In the genomic region with DNA sequence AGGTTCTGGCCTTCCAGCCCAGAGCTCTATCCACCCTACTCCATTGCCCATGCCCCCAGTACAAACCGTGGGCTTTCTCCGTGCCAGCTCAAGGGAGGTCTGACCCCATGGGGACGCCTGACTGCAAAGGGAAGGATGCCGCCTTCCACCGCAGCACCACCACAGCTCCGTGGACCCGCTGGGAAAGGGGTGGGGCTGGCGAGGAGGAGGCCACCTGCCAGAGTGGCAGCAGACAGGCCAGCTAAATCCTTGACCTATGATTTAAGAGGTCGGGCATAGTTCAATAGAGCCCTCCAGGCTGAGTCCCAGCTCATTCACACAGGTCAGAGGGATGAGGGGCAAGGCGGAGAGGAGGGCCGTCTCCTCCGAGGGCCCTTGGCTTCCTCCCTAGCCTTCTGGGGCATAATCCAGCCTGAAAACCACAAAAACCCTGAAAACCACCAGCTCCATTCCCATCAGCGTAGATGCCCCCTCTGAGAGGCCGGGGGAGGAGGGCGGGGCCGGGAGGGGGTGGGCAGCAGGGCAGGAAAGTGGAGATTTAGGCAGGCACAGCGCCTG, we compare ENCODE assay signal across 11 cellular contexts. TPM values are rescaled to one million over a fixed set of nuclear protein-coding genes. Genes with fewer than 3 reads are reported as not detected.
DNase-seq lines count a peak whose midpoint lies in the region; ATAC-seq, FAIRE-seq and TF ChIP-seq lines count a peak whose summit lies in the region.
"Had no signal": no experiment of that assay in that cellular context is flagged by ENCODE, and none has a peak within 500 bp of the region (broad histone marks: within the 10 kb centered on the region; RNA-seq: fewer than 3 reads in every experiment).

No MANE protein-coding gene starts in this region.

- no peaks in the 10 kb centered on the region for H3K36me3 Mint-ChIP-seq in stimulated activated effector memory CD8-positive, alpha-beta T cell treated with anti-CD3 and anti-CD28 coated beads, Interleukin-12 subunit alpha, Interleukin-12 subunit beta, amount 100 ng/mL, for 72 hours

- ATAC-seq in stimulated activated effector memory CD8-positive, alpha-beta T cell treated with anti-CD3 and anti-CD28 coated beads, Interleukin-12 subunit alpha, Interleukin-12 subunit beta, amount 100 ng/mL, for 72 hours: no peak
- ATAC-seq in HG03108 (IDR thresholded peaks at IDR 0.05; ENCODE audit: unreplicated experiment): no peak

- TF ChIP-seq CTCF in WERI-Rb-1 (IDR thresholded peaks at IDR 0.05; ENCODE audit: low read depth, low read length) (no peak), kidney (IDR thresholded peaks at IDR 0.05; ENCODE audit: borderline replicate concordance, extremely low read depth, insufficient read depth) (no peak)

- H3K27ac Mint-ChIP-seq in stimulated activated effector memory CD8-positive, alpha-beta T cell treated with anti-CD3 and anti-CD28 coated beads, Interleukin-12 subunit alpha, Interleukin-12 subunit beta, amount 100 ng/mL, for 72 hours: peak overlapping the region; percentile 65

- DNase-seq in NCI-H1417 (lab: John Stamatoyannopoulos, UW) (peak in 2 of 3 experiments; percentile 59 to 74), NCI-H1417 treated with DMSO at 0.1 percent for 48 hours (lab: John Stamatoyannopoulos, UW) (no peak), WERI-Rb-1 (peak; percentile 69), kidney (peak; percentile 61), NCI-H1105 treated with DMSO at 0.1 percent for 48 hours (lab: John Stamatoyannopoulos, UW) (no peak)
- DNase-seq in stimulated activated effector memory CD8-positive, alpha-beta T cell treated with anti-CD3 and anti-CD28 coated beads, Interleukin-12 subunit alpha, Interleukin-12 subunit beta, amount 100 ng/mL, for 72 hours (ENCODE audit: low spot score in 2 of 2): no peak
- DNase-seq in activated CD8-positive, alpha-beta memory T cell treated with anti-CD3 and anti-CD28 coated beads, Interleukin-2, amount 50 U/mL, for 4 hours: no peak
- DNase-seq: KBM-7 had no signal

- H3K4me1 Mint-ChIP-seq in stimulated activated effector memory CD8-positive, alpha-beta T cell treated with anti-CD3 and anti-CD28 coated beads, Interleukin-12 subunit alpha, Interleukin-12 subunit beta, amount 100 ng/mL, for 72 hours: peaks cover 6% of the 10 kb centered on the region

- H3K4me1 ChIP-seq in kidney (ENCODE audit: control insufficient read depth in 1 of 2, insufficient read depth in 1 of 2, low read depth in 1 of 2, low read length in 2 of 2): peaks cover 0 to 20% of the 10 kb centered on the region in 2 donors

- no peak for FAIRE-seq in kidney (lab: Jason Lieb, UNC)
- FAIRE-seq: A204.1 had no signal

- H3K4me3 Mint-ChIP-seq in stimulated activated effector memory CD8-positive, alpha-beta T cell treated with anti-CD3 and anti-CD28 coated beads, Interleukin-12 subunit alpha, Interleukin-12 subunit beta, amount 100 ng/mL, for 72 hours: peak overlapping the region; percentile 29

- H3K9me3 Mint-ChIP-seq in stimulated activated effector memory CD8-positive, alpha-beta T cell treated with anti-CD3 and anti-CD28 coated beads, Interleukin-12 subunit alpha, Interleukin-12 subunit beta, amount 100 ng/mL, for 72 hours: no peaks in the 10 kb centered on the region

- H3K9me3 ChIP-seq in WERI-Rb-1 (ENCODE audit: severe bottlenecking): no peaks in the 10 kb centered on the region
- no peaks in the 10 kb centered on the region for H3K9me3 ChIP-seq in kidney (ENCODE audit: control insufficient read depth in 1 of 2, low read length in 2 of 2)

- H3K4me3 ChIP-seq in WERI-Rb-1 (ENCODE audit: low read depth, low read length): peak overlapping the region; percentile 55
- peak overlapping the region in 1 of 2 donors; percentile 49 for H3K4me3 ChIP-seq in kidney (ENCODE audit: low read length in 2 of 2)

- H3K27ac ChIP-seq in WERI-Rb-1 (peak overlapping the region; percentile 76), kidney (ENCODE audit: low read depth in 2 of 2, low read length in 2 of 2) (peak overlapping the region; percentile 60 to 71)

- H3K36me3 ChIP-seq in WERI-Rb-1: no peaks in the 10 kb centered on the region
- no peaks in the 10 kb centered on the region for H3K36me3 ChIP-seq in kidney (ENCODE audit: control insufficient read depth in 1 of 2, insufficient read depth in 2 of 2, low read length in 2 of 2)

- H3K27me3 ChIP-seq in WERI-Rb-1 (ENCODE audit: insufficient read depth, low read depth, severe bottlenecking): no peaks in the 10 kb centered on the region

- intact Hi-C loops in kidney (cut with DNase I): no loop called here

- H3K9ac ChIP-seq in kidney (ENCODE audit: low read length in 2 of 2): peak overlapping the region in 1 of 2 donors; percentile 10

RNA-seq across cellular contexts. Expression of a gene that starts 14.9 kb away (rescaled TPM):
- 6.1 TPM for total RNA-seq in kidney
- 3.1 TPM for polyA plus RNA-seq in kidney (ENCODE audit: insufficient read depth, low read depth, low replicate concordance)

RNA-seq across cellular contexts. Expression of a gene that starts 24.5 kb away (rescaled TPM):
- not detected for total RNA-seq in kidney
- polyA plus RNA-seq in kidney (ENCODE audit: insufficient read depth, low read depth, low replicate concordance): not detected
- total RNA-seq: lung microvascular endothelial cell had no signal

RNA-seq across cellular contexts. Expression of a gene that starts 43.9 kb away (rescaled TPM):
- total RNA-seq in kidney: 88.4 TPM
- 29.1 TPM for polyA plus RNA-seq in kidney (ENCODE audit: insufficient read depth, low read depth, low replicate concordance)

Comparison
In these comparisons a context has a peak if more than half of its experiments do, and no peak if none do; other contexts are left out.
1. DNase-seq: peak in NCI-H1417 (2 of 3), WERI-Rb-1 (single experiment) and kidney (single experiment); none in NCI-H1417 treated with DMSO at 0.1 percent for 48 hours (single experiment), stimulated activated effector memory CD8-positive, alpha-beta T cell treated with anti-CD3 and anti-CD28 coated beads, Interleukin-12 subunit alpha, Interleukin-12 subunit beta, amount 100 ng/mL, for 72 hours (0 of 2), NCI-H1105 treated with DMSO at 0.1 percent for 48 hours (single experiment) and activated CD8-positive, alpha-beta memory T cell treated with anti-CD3 and anti-CD28 coated beads, Interleukin-2, amount 50 U/mL, for 4 hours (single experiment).